ENCODE assay signal across 8 cellular contexts in genomic region chr20:33401922-33402369, GRCh38. TPM values are rescaled to one million over a fixed set of nuclear protein-coding genes. Genes with fewer than 3 reads are reported as not detected.
DNase-seq lines count a peak whose midpoint lies in the region; ATAC-seq, FAIRE-seq and TF ChIP-seq lines count a peak whose summit lies in the region.

No MANE protein-coding gene starts in this region.

- peak; percentile 11 for DNase-seq in LoVo (ENCODE audit: low spot score)
- no peak for DNase-seq in astrocyte (ENCODE audit: low read depth)
- DNase-seq in left lung, result no peak
- no peak for DNase-seq in thyroid gland
- DNase-seq in pons (ENCODE audit: low spot score), result no peak
- no peak for DNase-seq in SIG-M5 (lab: John Stamatoyannopoulos, UW)
- no peak for DNase-seq in NCI-H2029 treated with DMSO at 0.1 percent for 48 hours (lab: John Stamatoyannopoulos, UW)

- peaks cover 3% of the 10 kb centered on the region for H3K36me3 Mint-ChIP-seq in astrocyte (ENCODE audit: low read depth, unreplicated experiment)

- TF ChIP-seq POLR2A in thyroid gland (IDR thresholded peaks at IDR 0.05), result no peak

- H3K9me3 ChIP-seq in astrocyte (ENCODE audit: insufficient read depth, low read depth, low read length) (no peaks in the 10 kb centered on the region), left lung (no peaks in the 10 kb centered on the region), thyroid gland (no peaks in the 10 kb centered on the region)

- no peaks in the 10 kb centered on the region for H3K27me3 Mint-ChIP-seq in astrocyte (ENCODE audit: low read depth, unreplicated experiment)

- peak overlapping the region; percentile 88 for H3K4me2 ChIP-seq in astrocyte (ENCODE audit: low read length)

- H4K20me1 ChIP-seq in astrocyte (ENCODE audit: insufficient read depth, low read length), result peaks cover 29% of the 10 kb centered on the region

- WGBS in thyroid gland, 2 donors, result 39 to 45% methylated on average over 8 of the region's 8 CpGs

- H3K9me3 Mint-ChIP-seq in astrocyte (ENCODE audit: unreplicated experiment), result no peaks in the 10 kb centered on the region

- H3K4me3 ChIP-seq in astrocyte (ENCODE audit: insufficient read depth, low read depth, low read length), result peak overlapping the region; percentile 84
- H3K4me3 ChIP-seq in left lung, result peak overlapping the region; percentile 92 to 97
- H3K4me3 ChIP-seq in thyroid gland (replicated peaks in 1 of 3), result peak overlapping the region in 2 of 3 donors; percentile 78 to 96

- H3K27me3 ChIP-seq in astrocyte (ENCODE audit: insufficient read depth, low read length) (no peaks in the 10 kb centered on the region), left lung (no peaks in the 10 kb centered on the region), thyroid gland (no peaks in the 10 kb centered on the region)

- peak overlapping the region; percentile 85 for H3K27ac Mint-ChIP-seq in astrocyte (ENCODE audit: unreplicated experiment)

- H3K4me1 Mint-ChIP-seq in astrocyte (ENCODE audit: low read depth, unreplicated experiment), result peaks cover 5% of the 10 kb centered on the region

- H3K27ac ChIP-seq in C4-2B, result peak overlapping the region; percentile 74
- no peak overlapping the region for H3K27ac ChIP-seq in astrocyte (ENCODE audit: low read depth, low read length)
- peak overlapping the region in 1 of 2 donors; percentile 73 for H3K27ac ChIP-seq in left lung
- H3K27ac ChIP-seq in thyroid gland, result peak overlapping the region in 2 of 3 donors; percentile 52 to 61

- intact Hi-C loops in left lung (cut with DNase I), result no loop called here
- intact Hi-C loops in thyroid gland (cut with DNase I), result no loop called here

- peak overlapping the region; percentile 81 for H2AFZ ChIP-seq in astrocyte (ENCODE audit: low read depth, low read length)

- H3K9ac ChIP-seq in astrocyte (ENCODE audit: low read length), result peak overlapping the region; percentile 89

- peak overlapping the region; percentile 96 for H3K4me3 Mint-ChIP-seq in astrocyte (ENCODE audit: unreplicated experiment)

- peaks cover 50% of the 10 kb centered on the region for H3K79me2 ChIP-seq in astrocyte (ENCODE audit: insufficient read depth, low read length)

- H3K4me1 ChIP-seq in astrocyte (ENCODE audit: insufficient read depth, low read length) (peaks cover 10% of the 10 kb centered on the region), left lung (peaks cover 13 to 31% of the 10 kb centered on the region in 2 donors), thyroid gland (peaks cover 19 to 23% of the 10 kb centered on the region in 2 donors)

- H3K36me3 ChIP-seq in astrocyte (ENCODE audit: insufficient read depth, low read length), result no peaks in the 10 kb centered on the region
- peaks cover 0 to 7% of the 10 kb centered on the region in 2 donors for H3K36me3 ChIP-seq in left lung
- no peaks in the 10 kb centered on the region for H3K36me3 ChIP-seq in thyroid gland

- ATAC-seq in left lung, result peak; percentile 53

- no peak for TF ChIP-seq CTCF in C4-2B (conservative IDR thresholded peaks at IDR 0.05)
- TF ChIP-seq CTCF in astrocyte (IDR thresholded peaks at IDR 0.05; ENCODE audit: insufficient read depth, low read depth, low read length), result no peak
- TF ChIP-seq CTCF in left lung (IDR thresholded peaks at IDR 0.05), result no peak
- TF ChIP-seq CTCF in thyroid gland (IDR thresholded peaks at IDR 0.05), result no peak

- no peak for FAIRE-seq in astrocyte (lab: Jason Lieb, UNC)

RNA-seq across cellular contexts. Expression of gene CDK5RAP1, which starts 0.6 kb away (rescaled TPM):
- total RNA-seq in astrocyte (24.9 and 29.2 TPM in 2 replicates), left lung (10 to 100 TPM; 20.9 to 21.0 TPM), thyroid gland (10 to 100 TPM; 26.6 to 41.8 (median 37.8) TPM)

RNA-seq across cellular contexts. Expression of gene SNTA1, which starts 41.6 kb away (rescaled TPM):
- total RNA-seq in astrocyte, result 7.1 and 9.6 TPM in 2 replicates
- 1 to 10 TPM; 6.1 to 7.8 TPM for total RNA-seq in left lung
- total RNA-seq in thyroid gland, result 100 to 1,000 TPM; 193 to 291 (median 248) TPM

Comparison
In these comparisons a context has a peak if more than half of its experiments do, and no peak if none do; other contexts are left out.
1. RNA of gene SNTA1, which starts 41.6 kb away (total RNA-seq): 193 to 291 TPM in thyroid gland; 6.1 to 7.8 TPM in left lung and 7.1 to 9.6 TPM in astrocyte; every median in the first group is over 10 times any median in the second.
2. Peak in every context shown above with its lines, with median percentiles within 50 percentile points of each other: H3K4me3 ChIP-seq.